22 cellular contexts compared by ENCODE assay signal in the genomic region with DNA sequence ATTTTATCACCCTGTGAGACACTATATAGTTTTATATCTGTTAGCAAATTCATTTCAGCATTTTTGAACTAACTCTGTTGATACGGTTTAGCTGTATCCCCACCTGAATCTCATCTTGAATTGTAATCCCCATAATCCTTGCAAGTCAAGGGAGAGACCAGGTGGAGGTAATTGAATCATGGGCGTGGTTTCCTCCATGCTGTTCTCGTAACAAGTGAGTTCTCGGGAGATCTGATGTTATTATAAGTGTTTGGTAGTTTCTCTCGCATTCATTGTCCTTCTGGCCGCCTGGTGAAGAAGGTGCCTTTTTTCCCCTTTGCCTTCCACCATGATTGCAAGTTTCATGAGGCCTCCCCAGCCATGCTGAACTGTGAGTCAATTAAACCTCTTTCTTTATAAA. TPM values are rescaled to one million over a fixed set of nuclear protein-coding genes. Genes with fewer than 3 reads are reported as not detected.
DNase-seq lines count a peak whose midpoint lies in the region; ATAC-seq and TF ChIP-seq lines count a peak whose summit lies in the region.
"Had no signal": no experiment of that assay in that cellular context is flagged by ENCODE, and none has a peak within 500 bp of the region (broad histone marks: within the 10 kb centered on the region; RNA-seq: fewer than 3 reads in every experiment).

No MANE protein-coding gene starts in this region.

- no peak overlapping the region for H3K4me2 ChIP-seq in GM23338

- H3K9me2 ChIP-seq in GM23338 (ENCODE audit: insufficient read depth), result no peaks in the 10 kb centered on the region

- H3K36me3 ChIP-seq in GM23338 (ENCODE audit: insufficient read depth) (no peaks in the 10 kb centered on the region), WERI-Rb-1 (no peaks in the 10 kb centered on the region), endodermal cell (ENCODE audit: control insufficient read depth, insufficient read depth, low read length) (no peaks in the 10 kb centered on the region)

- H3K27ac Mint-ChIP-seq in GM23338, result no peak overlapping the region
- H3K27ac Mint-ChIP-seq in endodermal cell, result peak overlapping the region; percentile 45
- H3K27ac Mint-ChIP-seq: CD4-positive, alpha-beta memory T cell had no signal

- ATAC-seq in GM23338 (peak; percentile 28; the same call in 2 of the 3 replicates), HG03354 (IDR thresholded peaks at IDR 0.05; ENCODE audit: poor library complexity, severe bottlenecking, unreplicated experiment) (no peak), GM19351 (IDR thresholded peaks at IDR 0.05; ENCODE audit: unreplicated experiment) (no peak)
- ATAC-seq: HCT116 had no signal

- H3K27me3 ChIP-seq in GM23338 (ENCODE audit: insufficient read depth) (no peaks in the 10 kb centered on the region), WERI-Rb-1 (ENCODE audit: insufficient read depth, low read depth, severe bottlenecking) (no peaks in the 10 kb centered on the region), endodermal cell (ENCODE audit: control insufficient read depth, insufficient read depth, low read length, poor library complexity, severe bottlenecking) (no peaks in the 10 kb centered on the region)

- H3K4me3 Mint-ChIP-seq in GM23338, result no peak overlapping the region
- no peak overlapping the region for H3K4me3 Mint-ChIP-seq in endodermal cell
- H3K4me3 Mint-ChIP-seq: CD4-positive, alpha-beta memory T cell; H9 had no signal

- no peaks in the 10 kb centered on the region for H4K20me1 ChIP-seq in GM23338 (replicated peaks; ENCODE audit: insufficient read depth)

- H3K9me3 Mint-ChIP-seq in GM23338 (no peaks in the 10 kb centered on the region; the same call in 2 of the 3 replicates), endodermal cell (peaks cover 36% of the 10 kb centered on the region)

- H3K36me3 Mint-ChIP-seq in GM23338 (ENCODE audit: low read depth) (no peaks in the 10 kb centered on the region), endodermal cell (ENCODE audit: low read depth) (peaks cover 2% of the 10 kb centered on the region)

- peaks cover 8% of the 10 kb centered on the region; the same call in 2 of the 3 replicates for H3K4me1 Mint-ChIP-seq in GM23338
- H3K4me1 Mint-ChIP-seq in endodermal cell, result peaks cover 15% of the 10 kb centered on the region
- H3K4me1 Mint-ChIP-seq: CD4-positive, alpha-beta memory T cell had no signal

- H3K27me3 Mint-ChIP-seq in GM23338 (ENCODE audit: insufficient read depth, low read depth, poor library complexity), result peaks cover 3% of the 10 kb centered on the region
- no peaks in the 10 kb centered on the region for H3K27me3 Mint-ChIP-seq in endodermal cell (ENCODE audit: insufficient read depth)

- H3F3A ChIP-seq in GM23338 (replicated peaks; ENCODE audit: low read depth), result no peaks in the 10 kb centered on the region

- H3K79me2 ChIP-seq in GM23338 (replicated peaks; ENCODE audit: insufficient read depth), result no peaks in the 10 kb centered on the region

- H3K4me3 ChIP-seq in GM23338 (no peak overlapping the region), WERI-Rb-1 (ENCODE audit: low read depth, low read length) (no peak overlapping the region), endodermal cell (ENCODE audit: low read length) (peak overlapping the region; percentile 55)

- peak overlapping the region; percentile 2; the same call in 1 of the 2 replicates for H2AFZ ChIP-seq in GM23338

- H3K4me1 ChIP-seq in GM23338 (ENCODE audit: insufficient read depth) (no peaks in the 10 kb centered on the region), endodermal cell (ENCODE audit: control insufficient read depth, insufficient read depth, low read length) (no peaks in the 10 kb centered on the region)

- 90 to 91% methylated on average over 4 to 6 of the region's 6 CpGs for WGBS in endodermal cell (ENCODE audit: insufficient coverage in 1 of 2, insufficient read length in 1 of 2), 2 experiments

- H3K27ac ChIP-seq in GM23338 (ENCODE audit: low read depth) (no peak overlapping the region), WERI-Rb-1 (peak overlapping the region; percentile 56), endodermal cell (ENCODE audit: low read depth, low read length) (no peak overlapping the region)

- H3K9ac ChIP-seq in endodermal cell (ENCODE audit: extremely low read depth, low read length, poor library complexity, severe bottlenecking), result no peak overlapping the region

- peak; percentile 40 for DNase-seq in GM23338 (ENCODE audit: low spot score)
- DNase-seq in NCI-H2171 (lab: John Stamatoyannopoulos, UW), result peak; percentile 10
- DNase-seq in WERI-Rb-1, result peak; percentile 65
- DNase-seq in endodermal cell, result no peak
- no peak for DNase-seq in activated naive CD4-positive, alpha-beta T cell treated with anti-CD3 and anti-CD28 coated beads, Interleukin-2, amount 50 U/mL, for 16 hours
- DNase-seq: C1 segment of cervical spinal cord; Calu3; CD4-positive, alpha-beta memory T cell; COR-L47; DMS53; DMS79 treated with DMSO at 0.1 percent for 48 hours; GF-D8; H9 had no signal

- TF ChIP-seq CTCF in GM23338 (conservative IDR thresholded peaks at IDR 0.05; ENCODE audit: low read depth in 2 of 2) (no peak), WERI-Rb-1 (IDR thresholded peaks at IDR 0.05; ENCODE audit: low read depth, low read length) (no peak), endodermal cell (conservative IDR thresholded peaks at IDR 0.05) (no peak)

- H3K9me3 ChIP-seq in WERI-Rb-1 (ENCODE audit: severe bottlenecking), result no peaks in the 10 kb centered on the region
- H3K9me3 ChIP-seq in endodermal cell (ENCODE audit: control insufficient read depth, low read length), result peaks cover 36% of the 10 kb centered on the region

TF ChIP-seq in GM23338, 12 proteins besides CTCF, POLR2A, EP300 and RAD21 (continues in another document):
- no peak for TF ChIP-seq EZH2phosphoT487 (IDR thresholded peaks at IDR 0.05; ENCODE audit: unreplicated experiment)
- TF ChIP-seq, protein P1, sequence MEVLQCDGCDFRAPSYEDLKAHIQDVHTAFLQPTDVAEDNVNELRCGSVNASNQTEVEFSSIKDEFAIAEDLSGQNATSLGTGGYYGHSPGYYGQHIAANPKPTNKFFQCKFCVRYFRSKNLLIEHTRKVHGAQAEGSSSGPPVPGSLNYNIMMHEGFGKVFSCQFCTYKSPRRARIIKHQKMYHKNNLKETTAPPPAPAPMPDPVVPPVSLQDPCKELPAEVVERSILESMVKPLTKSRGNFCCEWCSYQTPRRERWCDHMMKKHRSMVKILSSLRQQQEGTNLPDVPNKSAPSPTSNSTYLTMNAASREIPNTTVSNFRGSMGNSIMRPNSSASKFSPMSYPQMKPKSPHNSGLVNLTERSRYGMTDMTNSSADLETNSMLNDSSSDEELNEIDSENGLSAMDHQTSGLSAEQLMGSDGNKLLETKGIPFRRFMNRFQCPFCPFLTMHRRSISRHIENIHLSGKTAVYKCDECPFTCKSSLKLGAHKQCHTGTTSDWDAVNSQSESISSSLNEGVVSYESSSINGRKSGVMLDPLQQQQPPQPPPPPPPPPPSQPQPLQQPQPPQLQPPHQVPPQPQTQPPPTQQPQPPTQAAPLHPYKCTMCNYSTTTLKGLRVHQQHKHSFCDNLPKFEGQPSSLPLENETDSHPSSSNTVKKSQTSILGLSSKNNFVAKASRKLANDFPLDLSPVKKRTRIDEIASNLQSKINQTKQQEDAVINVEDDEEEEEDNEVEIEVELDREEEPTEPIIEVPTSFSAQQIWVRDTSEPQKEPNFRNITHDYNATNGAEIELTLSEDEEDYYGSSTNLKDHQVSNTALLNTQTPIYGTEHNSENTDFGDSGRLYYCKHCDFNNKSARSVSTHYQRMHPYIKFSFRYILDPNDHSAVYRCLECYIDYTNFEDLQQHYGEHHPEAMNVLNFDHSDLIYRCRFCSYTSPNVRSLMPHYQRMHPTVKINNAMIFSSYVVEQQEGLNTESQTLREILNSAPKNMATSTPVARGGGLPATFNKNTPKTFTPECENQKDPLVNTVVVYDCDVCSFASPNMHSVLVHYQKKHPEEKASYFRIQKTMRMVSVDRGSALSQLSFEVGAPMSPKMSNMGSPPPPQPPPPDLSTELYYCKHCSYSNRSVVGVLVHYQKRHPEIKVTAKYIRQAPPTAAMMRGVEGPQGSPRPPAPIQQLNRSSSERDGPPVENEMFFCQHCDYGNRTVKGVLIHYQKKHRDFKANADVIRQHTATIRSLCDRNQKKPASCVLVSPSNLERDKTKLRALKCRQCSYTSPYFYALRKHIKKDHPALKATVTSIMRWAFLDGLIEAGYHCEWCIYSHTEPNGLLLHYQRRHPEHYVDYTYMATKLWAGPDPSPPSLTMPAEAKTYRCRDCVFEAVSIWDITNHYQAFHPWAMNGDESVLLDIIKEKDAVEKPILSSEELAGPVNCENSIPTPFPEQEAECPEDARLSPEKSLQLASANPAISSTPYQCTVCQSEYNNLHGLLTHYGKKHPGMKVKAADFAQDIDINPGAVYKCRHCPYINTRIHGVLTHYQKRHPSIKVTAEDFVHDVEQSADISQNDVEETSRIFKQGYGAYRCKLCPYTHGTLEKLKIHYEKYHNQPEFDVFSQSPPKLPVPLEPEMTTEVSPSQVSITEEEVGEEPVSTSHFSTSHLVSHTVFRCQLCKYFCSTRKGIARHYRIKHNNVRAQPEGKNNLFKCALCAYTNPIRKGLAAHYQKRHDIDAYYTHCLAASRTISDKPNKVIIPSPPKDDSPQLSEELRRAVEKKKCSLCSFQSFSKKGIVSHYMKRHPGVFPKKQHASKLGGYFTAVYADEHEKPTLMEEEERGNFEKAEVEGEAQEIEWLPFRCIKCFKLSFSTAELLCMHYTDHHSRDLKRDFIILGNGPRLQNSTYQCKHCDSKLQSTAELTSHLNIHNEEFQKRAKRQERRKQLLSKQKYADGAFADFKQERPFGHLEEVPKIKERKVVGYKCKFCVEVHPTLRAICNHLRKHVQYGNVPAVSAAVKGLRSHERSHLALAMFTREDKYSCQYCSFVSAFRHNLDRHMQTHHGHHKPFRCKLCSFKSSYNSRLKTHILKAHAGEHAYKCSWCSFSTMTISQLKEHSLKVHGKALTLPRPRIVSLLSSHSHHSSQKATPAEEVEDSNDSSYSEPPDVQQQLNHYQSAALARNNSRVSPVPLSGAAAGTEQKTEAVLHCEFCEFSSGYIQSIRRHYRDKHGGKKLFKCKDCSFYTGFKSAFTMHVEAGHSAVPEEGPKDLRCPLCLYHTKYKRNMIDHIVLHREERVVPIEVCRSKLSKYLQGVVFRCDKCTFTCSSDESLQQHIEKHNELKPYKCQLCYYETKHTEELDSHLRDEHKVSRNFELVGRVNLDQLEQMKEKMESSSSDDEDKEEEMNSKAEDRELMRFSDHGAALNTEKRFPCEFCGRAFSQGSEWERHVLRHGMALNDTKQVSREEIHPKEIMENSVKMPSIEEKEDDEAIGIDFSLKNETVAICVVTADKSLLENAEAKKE (CRISPR knock-in tag; IDR thresholded peaks at IDR 0.05), result no peak
- no peak for TF ChIP-seq ZNF331 (CRISPR knock-in tag; IDR thresholded peaks at IDR 0.05; ENCODE audit: low read depth)
- TF ChIP-seq STAT1 (IDR thresholded peaks at IDR 0.05; ENCODE audit: unreplicated experiment), result no peak
- no peak for TF ChIP-seq POLR2AphosphoS5 (IDR thresholded peaks at IDR 0.05; ENCODE audit: low read depth)

RNA-seq across cellular contexts. Expression of gene TMC3, which starts 53.2 kb away (rescaled TPM):
- not detected in 2 replicates for total RNA-seq in GM23338 (2014; rRNA removed; shearing (Covaris generic))
- polyA plus RNA-seq in GM23338 (2016; fragmentation: Nextera tagmentation; extraction: Ambion mirVana), result 0.07 and 0.10 TPM in 2 replicates
- total RNA-seq in endodermal cell, result not detected
- 0.07 TPM for polyA plus RNA-seq in endodermal cell (2013, experiment 1 of 2)
- polyA plus RNA-seq in endodermal cell (2013, experiment 2 of 2), result 0.12 TPM
- total RNA-seq: A172; A673; Calu3; CD4-positive, alpha-beta memory T cell; Daoy; G401; H4; H9 had no signal
- polyA plus RNA-seq: BJ had no signal

Comparison
In these comparisons a context has a peak if more than half of its experiments do, and no peak if none do; other contexts are left out.
1. DNase-seq: peak in GM23338 (single experiment), NCI-H2171 (single experiment) and WERI-Rb-1 (single experiment); none in endodermal cell (single experiment) and activated naive CD4-positive, alpha-beta T cell treated with anti-CD3 and anti-CD28 coated beads, Interleukin-2, amount 50 U/mL, for 16 hours (single experiment).